8 cellular contexts compared by ENCODE assay signal in genomic region chr5:154058055-154059038, GRCh38. TPM values are rescaled to one million over a fixed set of nuclear protein-coding genes. Genes with fewer than 3 reads are reported as not detected.
DNase-seq lines count a peak whose midpoint lies in the region; ATAC-seq and TF ChIP-seq lines count a peak whose summit lies in the region.

No MANE protein-coding gene starts in this region.

- peak; percentile 53 for ATAC-seq in HG03045 (IDR thresholded peaks at IDR 0.05; ENCODE audit: unreplicated experiment)
- ATAC-seq in naive thymus-derived CD8-positive, alpha-beta T cell, result peak in 1 of 2 donors; percentile 25

- no peak overlapping the region for H3K27ac ChIP-seq in GM23248

- no peaks in the 10 kb centered on the region; the same call in 1 of the 2 replicates for H4K20me1 ChIP-seq in GM23248 (ENCODE audit: insufficient read depth)

- no peak overlapping the region for H3K9ac ChIP-seq in GM23248

- H2AFZ ChIP-seq in GM23248, result no peak overlapping the region

- DNase-seq in activated naive CD8-positive, alpha-beta T cell treated with anti-CD3 and anti-CD28 coated beads for 36 hours, result no peak
- peak; percentile 89 for DNase-seq in RPMI8226
- no peak for DNase-seq in naive thymus-derived CD8-positive, alpha-beta T cell
- DNase-seq in activated CD4-positive, alpha-beta T cell treated with anti-CD3 and anti-CD28 coated beads, Interleukin-2, amount 10 ng/mL, durations not matched to agents 24 days and 14 days, result no peak
- DNase-seq in glutamatergic neuron, result no peak
- no peak for DNase-seq in GM23248

- no peaks in the 10 kb centered on the region for H3K9me2 ChIP-seq in GM23248 (ENCODE audit: insufficient read depth)

- no peaks in the 10 kb centered on the region; the same call in 1 of the 2 replicates for H3K36me3 ChIP-seq in GM23248 (ENCODE audit: low read depth)

- TF ChIP-seq CTCF in glutamatergic neuron (IDR thresholded peaks at IDR 0.05; ENCODE audit: partially characterized antibody, unreplicated experiment), result no peak

- no peaks in the 10 kb centered on the region for H3K27me3 ChIP-seq in GM23248 (replicated peaks; ENCODE audit: insufficient read depth)

- POLR2A ChIA-PET in naive thymus-derived CD8-positive, alpha-beta T cell (lab: Charles Lee), result interaction anchor here (0.9 to 1.3 kb wide), 2 partner anchors 20 to 131 kb away, joined by 3 to 4 read pairs; partner anchors contain the start of genes FAM114A2 and MFAP3

- H3K27ac Mint-ChIP-seq in activated naive CD8-positive, alpha-beta T cell, result peak overlapping the region; percentile 38
- H3K27ac Mint-ChIP-seq in activated naive CD8-positive, alpha-beta T cell treated with anti-CD3 and anti-CD28 coated beads for 36 hours, result no peak overlapping the region
- H3K27ac Mint-ChIP-seq in naive thymus-derived CD8-positive, alpha-beta T cell, result peak overlapping the region in 7 of 10 donors; percentile 13 to 78 (median 47)
- no peak overlapping the region for H3K27ac Mint-ChIP-seq in activated CD4-positive, alpha-beta T cell treated with anti-CD3 and anti-CD28 coated beads, Interleukin-2, amount 10 ng/mL, durations not matched to agents 24 days and 14 days
- no peak overlapping the region for H3K27ac Mint-ChIP-seq in glutamatergic neuron (ENCODE audit: unreplicated experiment)

- intact Hi-C loops in activated CD4-positive, alpha-beta T cell treated with anti-CD3 and anti-CD28 coated beads, Interleukin-2, amount 10 ng/mL, durations not matched to agents 24 days and 14 days (cut with micrococcal nuclease), result no loop called here

- H3F3A ChIP-seq in GM23248 (ENCODE audit: insufficient read depth), result no peaks in the 10 kb centered on the region

- H3K27me3 Mint-ChIP-seq in activated naive CD8-positive, alpha-beta T cell, result no peaks in the 10 kb centered on the region
- H3K27me3 Mint-ChIP-seq in activated naive CD8-positive, alpha-beta T cell treated with anti-CD3 and anti-CD28 coated beads for 36 hours, result no peaks in the 10 kb centered on the region
- no peaks in the 10 kb centered on the region for H3K27me3 Mint-ChIP-seq in naive thymus-derived CD8-positive, alpha-beta T cell
- no peaks in the 10 kb centered on the region for H3K27me3 Mint-ChIP-seq in activated CD4-positive, alpha-beta T cell treated with anti-CD3 and anti-CD28 coated beads, Interleukin-2, amount 10 ng/mL, durations not matched to agents 24 days and 14 days
- H3K27me3 Mint-ChIP-seq in glutamatergic neuron (ENCODE audit: unreplicated experiment), result peaks cover 2% of the 10 kb centered on the region

- H3K4me1 ChIP-seq in GM23248 (ENCODE audit: insufficient read depth), result no peaks in the 10 kb centered on the region

- WGBS in GM23248 (ENCODE audit: low coverage in 1 of 2, low lambda C conversion rate in 2 of 2, missing lambda C conversion rate in 2 of 2), 2 experiments, result 80 to 84% methylated on average over 10 of the region's 10 CpGs

- no peaks in the 10 kb centered on the region for H3K79me2 ChIP-seq in GM23248 (ENCODE audit: insufficient read depth)

- H3K4me3 Mint-ChIP-seq in activated naive CD8-positive, alpha-beta T cell, result no peak overlapping the region
- no peak overlapping the region for H3K4me3 Mint-ChIP-seq in activated naive CD8-positive, alpha-beta T cell treated with anti-CD3 and anti-CD28 coated beads for 36 hours
- H3K4me3 Mint-ChIP-seq in naive thymus-derived CD8-positive, alpha-beta T cell, result no peak overlapping the region
- H3K4me3 Mint-ChIP-seq in activated CD4-positive, alpha-beta T cell treated with anti-CD3 and anti-CD28 coated beads, Interleukin-2, amount 10 ng/mL, durations not matched to agents 24 days and 14 days, result no peak overlapping the region
- H3K4me3 Mint-ChIP-seq in glutamatergic neuron (ENCODE audit: unreplicated experiment), result no peak overlapping the region

- peaks cover 23% of the 10 kb centered on the region for H3K4me1 Mint-ChIP-seq in activated naive CD8-positive, alpha-beta T cell (ENCODE audit: low read depth)
- peaks cover 33% of the 10 kb centered on the region for H3K4me1 Mint-ChIP-seq in activated naive CD8-positive, alpha-beta T cell treated with anti-CD3 and anti-CD28 coated beads for 36 hours
- H3K4me1 Mint-ChIP-seq in naive thymus-derived CD8-positive, alpha-beta T cell, result peaks cover 17 to 26% (median 17%) of the 10 kb centered on the region in 4 donors
- H3K4me1 Mint-ChIP-seq in activated CD4-positive, alpha-beta T cell treated with anti-CD3 and anti-CD28 coated beads, Interleukin-2, amount 10 ng/mL, durations not matched to agents 24 days and 14 days, result peaks cover 14% of the 10 kb centered on the region
- H3K4me1 Mint-ChIP-seq in glutamatergic neuron (ENCODE audit: low read depth, unreplicated experiment), result peaks cover 14% of the 10 kb centered on the region

- peaks cover 17% of the 10 kb centered on the region for H3K36me3 Mint-ChIP-seq in activated naive CD8-positive, alpha-beta T cell
- peaks cover 23% of the 10 kb centered on the region for H3K36me3 Mint-ChIP-seq in activated naive CD8-positive, alpha-beta T cell treated with anti-CD3 and anti-CD28 coated beads for 36 hours
- peaks cover 5 to 30% (median 17%) of the 10 kb centered on the region in 3 donors for H3K36me3 Mint-ChIP-seq in naive thymus-derived CD8-positive, alpha-beta T cell
- peaks cover 17% of the 10 kb centered on the region for H3K36me3 Mint-ChIP-seq in activated CD4-positive, alpha-beta T cell treated with anti-CD3 and anti-CD28 coated beads, Interleukin-2, amount 10 ng/mL, durations not matched to agents 24 days and 14 days (ENCODE audit: low read depth)
- no peaks in the 10 kb centered on the region for H3K36me3 Mint-ChIP-seq in glutamatergic neuron (ENCODE audit: unreplicated experiment)

- H3K4me3 ChIP-seq in GM23248, result no peak overlapping the region

- in situ Hi-C loops in GM23248 (cut with MboI), result no loop called here

- no peaks in the 10 kb centered on the region for H3K9me3 ChIP-seq in GM23248 (ENCODE audit: low read depth)

- H3K4me2 ChIP-seq in GM23248 (ENCODE audit: unreplicated experiment), result no peak overlapping the region

- H3K9me3 Mint-ChIP-seq in activated naive CD8-positive, alpha-beta T cell (ENCODE audit: low read depth), result no peaks in the 10 kb centered on the region
- H3K9me3 Mint-ChIP-seq in activated naive CD8-positive, alpha-beta T cell treated with anti-CD3 and anti-CD28 coated beads for 36 hours, result no peaks in the 10 kb centered on the region
- H3K9me3 Mint-ChIP-seq in naive thymus-derived CD8-positive, alpha-beta T cell, result no peaks in the 10 kb centered on the region
- no peaks in the 10 kb centered on the region for H3K9me3 Mint-ChIP-seq in activated CD4-positive, alpha-beta T cell treated with anti-CD3 and anti-CD28 coated beads, Interleukin-2, amount 10 ng/mL, durations not matched to agents 24 days and 14 days
- peaks cover 4% of the 10 kb centered on the region for H3K9me3 Mint-ChIP-seq in glutamatergic neuron (ENCODE audit: unreplicated experiment)

RNA-seq across cellular contexts. Expression of gene MFAP3, which starts 19.6 kb away (rescaled TPM):
- total RNA-seq in activated naive CD8-positive, alpha-beta T cell treated with anti-CD3 and anti-CD28 coated beads for 36 hours, result 10 to 100 TPM; 14.1 to 17.2 TPM
- 10 to 100 TPM; 23.0 to 26.1 TPM for total RNA-seq in naive thymus-derived CD8-positive, alpha-beta T cell
- 1 to 10 TPM; 4.0 to 7.5 (median 5.4) TPM for polyA plus RNA-seq in naive thymus-derived CD8-positive, alpha-beta T cell
- 23.1 and 26.4 TPM in 2 replicates for total RNA-seq in activated CD4-positive, alpha-beta T cell treated with anti-CD3 and anti-CD28 coated beads, Interleukin-2, amount 10 ng/mL, durations not matched to agents 24 days and 14 days
- 45.3 TPM for total RNA-seq in glutamatergic neuron (ENCODE audit: unreplicated experiment)
- total RNA-seq in GM23248 (2014; rRNA removed; shearing (Covaris generic)), result 88.8 and 110 TPM in 2 replicates
- polyA plus RNA-seq in GM23248 (2016; fragmentation: Nextera tagmentation; extraction: Ambion mirVana), result 20.5 and 22.5 TPM in 2 replicates

RNA-seq across cellular contexts. Expression of gene FAM114A2, which starts 19.6 kb away (rescaled TPM):
- total RNA-seq in activated naive CD8-positive, alpha-beta T cell treated with anti-CD3 and anti-CD28 coated beads for 36 hours, result 10 to 100 TPM; 24.8 to 28.9 TPM
- total RNA-seq in naive thymus-derived CD8-positive, alpha-beta T cell, result 10 to 100 TPM; 43.4 to 44.8 TPM
- 10 to 100 TPM; 14.0 to 21.9 (median 19.6) TPM for polyA plus RNA-seq in naive thymus-derived CD8-positive, alpha-beta T cell
- 23.6 and 27.3 TPM in 2 replicates for total RNA-seq in activated CD4-positive, alpha-beta T cell treated with anti-CD3 and anti-CD28 coated beads, Interleukin-2, amount 10 ng/mL, durations not matched to agents 24 days and 14 days
- total RNA-seq in glutamatergic neuron (ENCODE audit: unreplicated experiment), result 25.8 TPM
- 20.2 and 24.8 TPM in 2 replicates for total RNA-seq in GM23248 (2014; rRNA removed; shearing (Covaris generic))
- polyA plus RNA-seq in GM23248 (2016; fragmentation: Nextera tagmentation; extraction: Ambion mirVana), result 25.3 and 27.0 TPM in 2 replicates

Comparison
In these comparisons a context has a peak if more than half of its experiments do, and no peak if none do; other contexts are left out.
1. H3K27ac Mint-ChIP-seq: peak in activated naive CD8-positive, alpha-beta T cell (single experiment) and naive thymus-derived CD8-positive, alpha-beta T cell (7 of 10); none in activated naive CD8-positive, alpha-beta T cell treated with anti-CD3 and anti-CD28 coated beads for 36 hours (single experiment), activated CD4-positive, alpha-beta T cell treated with anti-CD3 and anti-CD28 coated beads, Interleukin-2, amount 10 ng/mL, durations not matched to agents 24 days and 14 days (single experiment) and glutamatergic neuron (single experiment).